ENCODE assay signal across 8 cellular contexts in the genomic region with DNA sequence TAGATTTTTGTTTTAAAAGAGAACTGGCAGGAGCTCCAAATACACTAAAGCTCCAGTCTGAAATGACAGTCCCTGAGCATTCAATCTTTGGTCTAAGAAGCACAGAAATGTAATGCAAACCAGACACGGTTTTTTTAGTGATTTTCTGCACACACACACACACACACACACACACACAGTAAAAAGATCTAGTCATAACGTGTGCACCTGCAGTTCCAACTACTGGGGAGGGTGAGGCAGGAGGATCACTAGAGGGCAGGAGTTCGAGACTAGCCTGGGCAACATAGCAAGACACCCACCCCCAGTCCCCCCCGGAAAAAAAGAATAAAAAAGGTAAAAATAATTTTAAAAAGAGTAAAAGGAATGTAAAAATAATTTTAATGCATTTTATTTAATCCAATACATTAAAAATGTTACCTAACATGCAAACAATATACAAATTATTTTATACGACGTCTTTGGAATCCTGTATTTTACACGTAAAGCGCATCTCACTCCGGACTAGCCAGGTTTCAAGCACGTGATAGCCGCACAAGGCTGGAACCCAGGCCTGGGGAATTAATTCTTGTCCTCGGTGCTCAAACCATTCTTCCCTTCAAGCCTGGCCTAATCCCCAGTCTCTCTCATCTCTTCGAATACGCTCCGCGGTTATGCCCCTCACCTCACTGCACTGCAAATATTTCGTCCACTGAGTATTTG. TPM values are rescaled to one million over a fixed set of nuclear protein-coding genes. Genes with fewer than 3 reads are reported as not detected.
DNase-seq lines count a peak whose midpoint lies in the region; ATAC-seq and TF ChIP-seq lines count a peak whose summit lies in the region.

No MANE protein-coding gene starts in this region.

- TF ChIP-seq POLR2A in testis (IDR thresholded peaks at IDR 0.05) = no peak

- TF ChIP-seq CTCF in testis (IDR thresholded peaks at IDR 0.05) = no peak

- peak overlapping the region; percentile 99 for H3K27ac Mint-ChIP-seq in activated T-cell treated with anti-CD3 and anti-CD28 coated beads, Interleukin-2, amount 50 U/mL, for 24 hours
- peak overlapping the region; percentile 99 for H3K27ac Mint-ChIP-seq in activated T-helper 17 cell treated with anti-CD3 and anti-CD28 coated beads, Interleukin-2, amount 50 U/mL, for 72 hours
- peak overlapping the region; percentile 99 to 100 (median 100) for H3K27ac Mint-ChIP-seq in immature natural killer cell

- no peaks in the 10 kb centered on the region for H3K36me3 ChIP-seq in testis (ENCODE audit: low read depth, missing control alignments)

- no peak for ATAC-seq in activated T-helper 17 cell treated with anti-CD3 and anti-CD28 coated beads, Interleukin-2, amount 50 U/mL, for 72 hours (replicated peaks)
- no peak for ATAC-seq in HG03460 (IDR thresholded peaks at IDR 0.05; ENCODE audit: unreplicated experiment)
- no peak for ATAC-seq in HG03139 (IDR thresholded peaks at IDR 0.05; ENCODE audit: unreplicated experiment)

- H3K9me3 Mint-ChIP-seq in activated T-cell treated with anti-CD3 and anti-CD28 coated beads, Interleukin-2, amount 50 U/mL, for 24 hours = peaks cover under 1% of the 10 kb centered on the region
- peaks cover under 1% of the 10 kb centered on the region for H3K9me3 Mint-ChIP-seq in activated T-helper 17 cell treated with anti-CD3 and anti-CD28 coated beads, Interleukin-2, amount 50 U/mL, for 72 hours
- H3K9me3 Mint-ChIP-seq in immature natural killer cell = no peaks in the 10 kb centered on the region

- no peaks in the 10 kb centered on the region for H3K9me3 ChIP-seq in testis

- peaks cover 12% of the 10 kb centered on the region for H3K4me1 ChIP-seq in testis

- intact Hi-C loops in testis (cut with DNase I; ENCODE audit: low total_unique reads) = no loop called here

- 5 to 8% methylated on average over 17 of the region's 17 CpGs for whole genome bisulfite sequencing in testis, 2 donors

- H3K27me3 ChIP-seq in testis = no peaks in the 10 kb centered on the region

- H3K27ac ChIP-seq in testis = peak overlapping the region; percentile 74 to 88

- no peaks in the 10 kb centered on the region for H3K27me3 Mint-ChIP-seq in activated T-cell treated with anti-CD3 and anti-CD28 coated beads, Interleukin-2, amount 50 U/mL, for 24 hours
- no peaks in the 10 kb centered on the region for H3K27me3 Mint-ChIP-seq in activated T-helper 17 cell treated with anti-CD3 and anti-CD28 coated beads, Interleukin-2, amount 50 U/mL, for 72 hours
- H3K27me3 Mint-ChIP-seq in immature natural killer cell (ENCODE audit: low read depth in 3 of 3) = peaks cover 9 to 21% (median 10%) of the 10 kb centered on the region in 3 donors

- H3K36me3 Mint-ChIP-seq in activated T-cell treated with anti-CD3 and anti-CD28 coated beads, Interleukin-2, amount 50 U/mL, for 24 hours (ENCODE audit: low read depth) = peaks cover 65% of the 10 kb centered on the region
- H3K36me3 Mint-ChIP-seq in activated T-helper 17 cell treated with anti-CD3 and anti-CD28 coated beads, Interleukin-2, amount 50 U/mL, for 72 hours (ENCODE audit: low read depth) = peaks cover 78% of the 10 kb centered on the region
- no peaks in the 10 kb centered on the region for H3K36me3 Mint-ChIP-seq in immature natural killer cell

- peaks cover 51% of the 10 kb centered on the region for H3K4me1 Mint-ChIP-seq in activated T-cell treated with anti-CD3 and anti-CD28 coated beads, Interleukin-2, amount 50 U/mL, for 24 hours (ENCODE audit: low read depth)
- H3K4me1 Mint-ChIP-seq in activated T-helper 17 cell treated with anti-CD3 and anti-CD28 coated beads, Interleukin-2, amount 50 U/mL, for 72 hours = peaks cover 28% of the 10 kb centered on the region
- H3K4me1 Mint-ChIP-seq in immature natural killer cell = peaks cover 55 to 57% of the 10 kb centered on the region in 2 donors

- no peak for DNase-seq in activated T-cell treated with anti-CD3 and anti-CD28 coated beads, Interleukin-2, amount 50 U/mL, for 24 hours
- DNase-seq in activated T-cell treated with anti-CD3 and anti-CD28 coated beads, Interleukin-2, amount 50 U/mL, for 48 hours = no peak
- no peak for DNase-seq in immature natural killer cell
- DNase-seq in testis = no peak
- DNase-seq in HPDE6-E6E7 (ENCODE audit: extremely low spot score) = no peak

- peak overlapping the region; percentile 95 to 99 for H3K4me3 ChIP-seq in testis

- H3K4me3 Mint-ChIP-seq in activated T-cell treated with anti-CD3 and anti-CD28 coated beads, Interleukin-2, amount 50 U/mL, for 24 hours = peak overlapping the region; percentile 100
- peak overlapping the region; percentile 100 for H3K4me3 Mint-ChIP-seq in activated T-helper 17 cell treated with anti-CD3 and anti-CD28 coated beads, Interleukin-2, amount 50 U/mL, for 72 hours
- peak overlapping the region; percentile 98 to 100 (median 99) for H3K4me3 Mint-ChIP-seq in immature natural killer cell

RNA-seq across cellular contexts. Expression of gene TBC1D22A, which starts 0.8 kb away (rescaled TPM):
- 100 to 1,000 TPM in 1 of 2 donors, 10 to 100 TPM in 1; 52.4 to 108 TPM for total RNA-seq in activated T-helper 17 cell treated with anti-CD3 and anti-CD28 coated beads, Interleukin-2, amount 50 U/mL, for 72 hours
- 10 to 100 TPM; 20.6 to 28.0 (median 24.0) TPM for polyA plus RNA-seq in immature natural killer cell
- 10 to 100 TPM; 28.5 to 32.8 TPM for total RNA-seq in testis
- 16.6 TPM for polyA plus RNA-seq in testis (ENCODE audit: insufficient read depth, low read depth, low replicate concordance)

RNA-seq across cellular contexts. Expression of gene CERK, which starts 23.6 kb away (rescaled TPM):
- total RNA-seq in activated T-helper 17 cell treated with anti-CD3 and anti-CD28 coated beads, Interleukin-2, amount 50 U/mL, for 72 hours = 100 to 1,000 TPM in 1 of 2 donors, 10 to 100 TPM in 1; 90.7 to 124 TPM
- polyA plus RNA-seq in immature natural killer cell = 10 to 100 TPM; 31.1 to 59.4 (median 38.9) TPM
- 10 to 100 TPM; 14.0 to 17.0 TPM for total RNA-seq in testis
- 21.3 TPM for polyA plus RNA-seq in testis (ENCODE audit: insufficient read depth, low read depth, low replicate concordance)

Comparison
In these comparisons a context has a peak if more than half of its experiments do, and no peak if none do; other contexts are left out.
1. RNA of gene CERK, which starts 23.6 kb away (total RNA-seq): 90.7 to 124 TPM in activated T-helper 17 cell treated with anti-CD3 and anti-CD28 coated beads, Interleukin-2, amount 50 U/mL, for 72 hours; 14.0 to 17.0 TPM in testis; every median in the first group is over 4 times any median in the second.
2. Peak in every context shown above with its lines, with median percentiles within 50 percentile points of each other: H3K27ac Mint-ChIP-seq and H3K4me3 Mint-ChIP-seq.